15 cellular contexts compared by ENCODE assay signal in the genomic region with DNA sequence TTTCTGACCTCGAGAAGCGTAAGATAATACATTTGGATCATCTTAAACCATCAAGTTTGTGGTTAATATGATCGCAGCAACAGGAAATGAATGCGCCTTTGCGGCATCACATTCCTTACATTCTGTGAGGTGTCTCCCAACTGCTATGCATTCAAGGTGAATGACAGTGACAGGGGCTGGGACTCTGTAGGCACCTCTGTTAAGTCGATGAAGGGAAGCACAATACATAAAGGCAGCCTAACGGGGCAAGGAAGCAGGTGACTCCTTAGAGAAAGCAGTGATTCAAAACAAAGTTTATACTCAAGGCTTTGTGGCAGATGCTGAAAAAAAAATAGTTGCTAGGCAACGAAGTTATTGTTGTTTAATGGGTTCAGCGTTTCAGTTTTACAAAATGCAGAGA. TPM values are rescaled to one million over a fixed set of nuclear protein-coding genes. Genes with fewer than 3 reads are reported as not detected.
DNase-seq lines count a peak whose midpoint lies in the region; ATAC-seq and TF ChIP-seq lines count a peak whose summit lies in the region.
"Had no signal": no experiment of that assay in that cellular context is flagged by ENCODE, and none has a peak within 500 bp of the region (broad histone marks: within the 10 kb centered on the region; RNA-seq: fewer than 3 reads in every experiment).

No MANE protein-coding gene starts in this region.

- peaks cover 83% of the 10 kb centered on the region for H3K36me3 Mint-ChIP-seq in CD8-positive, alpha-beta T cell

- H3K4me1 Mint-ChIP-seq in CD8-positive, alpha-beta T cell (ENCODE audit: low read depth) = peaks cover 16% of the 10 kb centered on the region

- no peak overlapping the region for H3K27ac ChIP-seq in CD8-positive, alpha-beta T cell (ENCODE audit: low read depth, low read length)
- H3K27ac ChIP-seq: prostate gland had no signal

- intact Hi-C loops in CD8-positive, alpha-beta T cell (cut with DNase I, micrococcal nuclease) = no loop called here

- no peaks in the 10 kb centered on the region for H3K9me3 ChIP-seq in CD8-positive, alpha-beta T cell (ENCODE audit: low read length)
- H3K9me3 ChIP-seq: Peyer's patch, prostate gland had no signal

- H3K36me3 ChIP-seq in CD8-positive, alpha-beta T cell (ENCODE audit: insufficient read depth, low read length) = peaks cover 65% of the 10 kb centered on the region

- no peak overlapping the region for H3K4me3 Mint-ChIP-seq in CD8-positive, alpha-beta T cell
- H3K4me3 Mint-ChIP-seq: stimulated activated naive CD8-positive, alpha-beta T cell treated with anti-CD3 and anti-CD28 coated beads, Interleukin-15, amount 100 ng/mL, for 72 hours had no signal

- peaks cover 5% of the 10 kb centered on the region for H3K4me1 ChIP-seq in CD8-positive, alpha-beta T cell (ENCODE audit: insufficient read depth, low read length)
- H3K4me1 ChIP-seq: Peyer's patch, prostate gland had no signal

- no peaks in the 10 kb centered on the region for H3K27me3 ChIP-seq in CD8-positive, alpha-beta T cell (ENCODE audit: insufficient read depth, low read length)
- H3K27me3 ChIP-seq: Peyer's patch had no signal

- H3K27ac Mint-ChIP-seq in CD8-positive, alpha-beta T cell = peak overlapping the region; percentile 42
- H3K27ac Mint-ChIP-seq: stimulated activated naive CD8-positive, alpha-beta T cell treated with anti-CD3 and anti-CD28 coated beads, Interleukin-15, amount 100 ng/mL, for 72 hours had no signal

- no peak overlapping the region for H3K4me3 ChIP-seq in CD8-positive, alpha-beta T cell (ENCODE audit: low read depth, low read length)
- H3K4me3 ChIP-seq: Peyer's patch, prostate gland had no signal

- no peak for TF ChIP-seq CTCF in CD8-positive, alpha-beta T cell (IDR thresholded peaks at IDR 0.05)

- POLR2A ChIA-PET in CD8-positive, alpha-beta T cell (lab: Charles Lee) = interaction anchor here (1.1 kb wide), 1 partner anchor 12 kb away, joined by 4 read pairs; no protein-coding TSS in a partner anchor

- H3K9me3 Mint-ChIP-seq in CD8-positive, alpha-beta T cell = no peaks in the 10 kb centered on the region
- H3K9me3 Mint-ChIP-seq: stimulated activated naive CD8-positive, alpha-beta T cell treated with anti-CD3 and anti-CD28 coated beads, Interleukin-15, amount 100 ng/mL, for 72 hours had no signal

- DNase-seq in CD8-positive, alpha-beta T cell = no peak
- DNase-seq in HT1080 (ENCODE audit: low read depth) (peak; percentile 89), amniotic epithelial cell (ENCODE audit: low read depth) (peak; percentile 74), myocyte (ENCODE audit: low read depth) (peak; percentile 50), COR-L47 (lab: John Stamatoyannopoulos, UW) (no peak), H4 (ENCODE audit: low spot score) (no peak), CD1c-positive myeloid dendritic cell (ENCODE audit: extremely low spot score) (no peak)
- DNase-seq: activated naive CD4-positive, alpha-beta T cell treated with Interleukin-2 at 50 U/mL for 16 hours; C1 segment of cervical spinal cord; Kasumi-1; Peyer's patch; stimulated activated CD4-positive, alpha-beta T cell treated with anti-CD3 and anti-CD28 coated beads, Interleukin-4, amount 100 ng/mL, for 24 hours; stimulated activated naive CD8-positive, alpha-beta T cell treated with anti-CD3 and anti-CD28 coated beads, Interleukin-15, amount 100 ng/mL, for 72 hours; T1000 had no signal

- no peaks in the 10 kb centered on the region for H3K27me3 Mint-ChIP-seq in CD8-positive, alpha-beta T cell (ENCODE audit: low read depth)
- H3K27me3 Mint-ChIP-seq: stimulated activated naive CD8-positive, alpha-beta T cell treated with anti-CD3 and anti-CD28 coated beads, Interleukin-15, amount 100 ng/mL, for 72 hours had no signal

- CTCF ChIA-PET in CD8-positive, alpha-beta T cell (lab: Charles Lee) = interaction anchor here (1.1 kb wide), 1 partner anchor 70 kb away, joined by 3 read pairs; no protein-coding TSS in a partner anchor

- peak; percentile 52 for ATAC-seq in CD8-positive, alpha-beta T cell
- ATAC-seq: stimulated activated naive CD8-positive, alpha-beta T cell treated with anti-CD3 and anti-CD28 coated beads, Interleukin-15, amount 100 ng/mL, for 72 hours had no signal

RNA-seq across cellular contexts. Expression of a gene that starts 21.6 kb away (rescaled TPM):
- 1 to 10 TPM in 1 of 2 experiments, under 1 TPM in 1; 0.38 to 1.1 TPM for total RNA-seq in CD8-positive, alpha-beta T cell
- total RNA-seq in HT1080 (2014; rRNA removed; shearing (Covaris generic)) = 0.03 TPM in 1 of 2 replicates, not detected in the other
- not detected in 2 replicates for polyA plus RNA-seq in HT1080 (2015; cell fraction: cytosol; rRNA removed)
- polyA plus RNA-seq in HT1080 (2015; cell fraction: nucleus; rRNA removed) = not detected in 2 replicates
- total RNA-seq in myocyte = not detected in 2 replicates
- polyA plus RNA-seq in myocyte (2012) = not detected
- total RNA-seq in H4 (2014; rRNA removed; shearing (Covaris generic)) = not detected in 2 replicates

RNA-seq across cellular contexts. Expression of a gene that starts 23.6 kb away (rescaled TPM):
- total RNA-seq in CD8-positive, alpha-beta T cell = 10 to 100 TPM; 93.6 to 99.9 TPM
- 30.5 and 55.3 TPM in 2 replicates for total RNA-seq in HT1080 (2014; rRNA removed; shearing (Covaris generic))
- polyA plus RNA-seq in HT1080 (2015; cell fraction: cytosol; rRNA removed) = 71.7 and 73.3 TPM in 2 replicates
- polyA plus RNA-seq in HT1080 (2015; cell fraction: nucleus; rRNA removed) = 86.6 and 87.1 TPM in 2 replicates
- 32.5 and 41.7 TPM in 2 replicates for total RNA-seq in myocyte
- polyA plus RNA-seq in myocyte (2012) = 60.6 TPM
- total RNA-seq in H4 (2014; rRNA removed; shearing (Covaris generic)) = 37.3 and 39.7 TPM in 2 replicates

RNA-seq across cellular contexts. Expression of a gene that starts 25.9 kb away (rescaled TPM):
- 1 to 10 TPM; 1.7 to 2.4 TPM for total RNA-seq in CD8-positive, alpha-beta T cell
- 0.18 TPM in 1 of 2 replicates, not detected in the other for total RNA-seq in HT1080 (2014; rRNA removed; shearing (Covaris generic))
- polyA plus RNA-seq in HT1080 (2015; cell fraction: cytosol; rRNA removed) = 0.12 TPM in 1 of 2 replicates, not detected in the other
- 0.12 TPM in 1 of 2 replicates, not detected in the other for polyA plus RNA-seq in HT1080 (2015; cell fraction: nucleus; rRNA removed)
- not detected in 2 replicates for total RNA-seq in myocyte
- polyA plus RNA-seq in myocyte (2012) = 0.09 TPM
- total RNA-seq in H4 (2014; rRNA removed; shearing (Covaris generic)) = 0.14 TPM in 1 of 2 replicates, not detected in the other

RNA-seq across cellular contexts. Expression of a gene that starts 30.3 kb away (rescaled TPM):
- 1 to 10 TPM; 1.2 to 2.0 TPM for total RNA-seq in CD8-positive, alpha-beta T cell
- total RNA-seq in HT1080 (2014; rRNA removed; shearing (Covaris generic)) = 0.06 and 0.10 TPM in 2 replicates
- not detected in 2 replicates for polyA plus RNA-seq in HT1080 (2015; cell fraction: cytosol; rRNA removed)
- 0.06 TPM in 1 of 2 replicates, not detected in the other for polyA plus RNA-seq in HT1080 (2015; cell fraction: nucleus; rRNA removed)
- total RNA-seq in myocyte = not detected in 2 replicates
- 14.7 TPM for polyA plus RNA-seq in myocyte (2012)
- total RNA-seq in H4 (2014; rRNA removed; shearing (Covaris generic)) = not detected in 2 replicates
- total RNA-seq: Peyer's patch, prostate gland had no signal

RNA-seq across cellular contexts. Expression of a gene that starts 48.1 kb away (rescaled TPM):
- total RNA-seq in CD8-positive, alpha-beta T cell = 1 to 10 TPM; 2.1 to 3.3 TPM
- 2.1 and 3.5 TPM in 2 replicates for total RNA-seq in HT1080 (2014; rRNA removed; shearing (Covaris generic))
- 1.2 and 2.4 TPM in 2 replicates for polyA plus RNA-seq in HT1080 (2015; cell fraction: cytosol; rRNA removed)
- 22.1 and 27.4 TPM in 2 replicates for polyA plus RNA-seq in HT1080 (2015; cell fraction: nucleus; rRNA removed)
- total RNA-seq in myocyte = 3.6 and 4.9 TPM in 2 replicates
- polyA plus RNA-seq in myocyte (2012) = 6.2 TPM
- total RNA-seq in H4 (2014; rRNA removed; shearing (Covaris generic)) = 0.49 and 1.9 TPM in 2 replicates

Comparison
In these comparisons a context has a peak if more than half of its experiments do, and no peak if none do; other contexts are left out.
1. DNase-seq: peak in HT1080 (single experiment), amniotic epithelial cell (single experiment) and myocyte (single experiment); none in CD8-positive, alpha-beta T cell (0 of 7), COR-L47 (single experiment), H4 (single experiment) and CD1c-positive myeloid dendritic cell (single experiment).